In genomic region chr14:99596772-99597171, GRCh38 we compare ENCODE assay signal across 1 cellular context.
TF ChIP-seq lines count a peak whose summit lies in the region.

No MANE protein-coding gene starts in this region.

TF ChIP-seq in HepG2, 621 proteins besides CTCF, POLR2A, EP300 and RAD21:
- no peak for TF ChIP-seq PCBP2 (optimal IDR thresholded peaks at IDR 0.05; ENCODE audit: low read depth, low read length, poor library complexity, severe bottlenecking)
- TF ChIP-seq, protein P1, sequence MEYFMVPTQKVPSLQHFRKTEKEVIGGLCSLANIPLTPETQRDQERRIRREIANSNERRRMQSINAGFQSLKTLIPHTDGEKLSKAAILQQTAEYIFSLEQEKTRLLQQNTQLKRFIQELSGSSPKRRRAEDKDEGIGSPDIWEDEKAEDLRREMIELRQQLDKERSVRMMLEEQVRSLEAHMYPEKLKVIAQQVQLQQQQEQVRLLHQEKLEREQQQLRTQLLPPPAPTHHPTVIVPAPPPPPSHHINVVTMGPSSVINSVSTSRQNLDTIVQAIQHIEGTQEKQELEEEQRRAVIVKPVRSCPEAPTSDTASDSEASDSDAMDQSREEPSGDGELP (IDR thresholded peaks at IDR 0.05; ENCODE audit: borderline replicate concordance, low read depth), result peak; percentile 62; the same call in 1 of the 2 replicates
- peak; percentile 39; the same call in 1 of the 2 replicates for TF ChIP-seq SPEN (CRISPR knock-in tag; IDR thresholded peaks at IDR 0.05; ENCODE audit: low read depth)
- TF ChIP-seq MTA1 (CRISPR knock-in tag; IDR thresholded peaks at IDR 0.05; ENCODE audit: borderline replicate concordance), result no peak
- TF ChIP-seq HNF4G (IDR thresholded peaks at IDR 0.05; ENCODE audit: borderline replicate concordance, low read depth, low read length), result peak; percentile 42; the same call in 1 of the 2 replicates
- no peak for TF ChIP-seq HNF4G (CRISPR knock-in tag; IDR thresholded peaks at IDR 0.05; ENCODE audit: borderline replicate concordance, low read depth)
- TF ChIP-seq HNRNPH1 (optimal IDR thresholded peaks at IDR 0.05; ENCODE audit: low read depth, low read length), result no peak
- TF ChIP-seq ZBTB33 (CRISPR knock-in tag; IDR thresholded peaks at IDR 0.05), result peak; percentile 66; the same call in 1 of the 2 replicates
- TF ChIP-seq ZBTB38 (CRISPR knock-in tag; IDR thresholded peaks at IDR 0.05), result peak; percentile 64; the same call in 1 of the 2 replicates
- TF ChIP-seq NR2C2 (CRISPR knock-in tag; IDR thresholded peaks at IDR 0.05; ENCODE audit: borderline replicate concordance), result peak; percentile 37; the same call in 1 of the 2 replicates
- peak; percentile 78 for TF ChIP-seq HNF4A (CRISPR knock-in tag; IDR thresholded peaks at IDR 0.05)
- peak; percentile 63 for TF ChIP-seq ZNF687 (CRISPR knock-in tag; IDR thresholded peaks at IDR 0.05)
- TF ChIP-seq RARA (CRISPR knock-in tag; IDR thresholded peaks at IDR 0.05), result 0 out of 2 replicates have a peak, but pooled peaks have one; percentile 11
